8 cellular contexts compared by ENCODE assay signal in the genomic region with DNA sequence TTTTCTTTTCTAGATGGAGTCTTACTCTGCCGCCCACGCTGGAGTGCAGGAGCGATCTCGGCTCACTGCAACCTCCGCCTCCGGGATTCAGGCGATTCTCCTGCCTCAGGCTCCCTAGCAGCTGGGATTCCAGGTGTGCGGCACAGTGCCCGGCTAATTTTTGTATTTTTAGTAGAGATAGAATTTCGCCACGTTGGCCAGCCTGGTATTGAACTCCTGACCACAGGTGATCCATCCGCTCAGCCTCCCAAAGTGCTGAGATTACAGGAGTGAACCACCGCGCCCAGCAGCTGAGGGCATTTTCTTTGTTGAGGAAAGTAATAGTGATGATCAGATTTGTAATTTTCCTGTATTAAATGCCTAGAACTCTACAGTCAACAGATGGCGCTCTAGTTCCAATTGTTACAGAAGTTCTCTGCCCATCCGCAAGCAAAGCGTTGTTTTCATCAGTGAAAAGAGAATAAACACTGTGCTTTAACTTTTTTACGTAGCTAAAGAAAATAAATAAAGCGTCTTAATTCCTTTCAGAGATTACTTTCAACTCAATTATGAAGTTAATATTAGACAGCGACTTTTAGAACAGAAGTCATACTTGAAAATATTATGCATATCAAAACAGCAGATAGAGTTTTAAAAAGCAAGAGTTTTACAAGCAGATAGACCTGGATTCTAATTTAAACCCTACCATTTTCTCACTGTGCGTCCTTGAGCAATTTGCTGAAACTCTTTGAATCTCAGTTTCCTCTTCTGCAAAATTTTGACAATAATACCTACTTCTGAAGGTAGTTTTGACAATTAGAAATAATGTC.
A peak's percentile ranks its signal among the peaks of the same experiment; 100 is the strongest.
DNase-seq lines count a peak whose midpoint lies in the region; ATAC-seq, FAIRE-seq and TF ChIP-seq lines count a peak whose summit lies in the region.

No MANE protein-coding gene starts in this region.

- peak; percentile 81 for FAIRE-seq in A204.1 (lab: Jason Lieb, UNC)

- ATAC-seq in HG03442 (IDR thresholded peaks at IDR 0.05; ENCODE audit: unreplicated experiment), result peak; percentile 37
- no peak for ATAC-seq in HG03342 (IDR thresholded peaks at IDR 0.05; ENCODE audit: unreplicated experiment)

- H3K27me3 Mint-ChIP-seq in osteocyte (ENCODE audit: unreplicated experiment), result peaks cover 21% of the 10 kb centered on the region

- H3K36me3 Mint-ChIP-seq in osteocyte (ENCODE audit: unreplicated experiment), result no peaks in the 10 kb centered on the region

- H3K4me3 ChIP-seq in GM06990 (replicated peaks; ENCODE audit: low read depth, low read length), result no peak overlapping the region

- no peaks in the 10 kb centered on the region for H3K36me3 ChIP-seq in GM06990 (ENCODE audit: control insufficient read depth, insufficient read depth, low read length)

- no peaks in the 10 kb centered on the region for H3K27me3 ChIP-seq in GM06990 (replicated peaks; ENCODE audit: control insufficient read depth, insufficient read depth, low read length)

- peak overlapping the region; percentile 65 for H3K4me3 Mint-ChIP-seq in osteocyte (ENCODE audit: unreplicated experiment)

- no peak for DNase-seq in GM06990 (ENCODE audit: extremely low read depth, insufficient read length)
- DNase-seq in NCI-H524 (lab: John Stamatoyannopoulos, UW), result peak; percentile 40 to 67
- peak; percentile 54 for DNase-seq in activated CD8-positive, alpha-beta memory T cell treated with anti-CD3 and anti-CD28 coated beads, Interleukin-2, amount 50 U/mL, for 48 hours
- DNase-seq in glomerular endothelial cell (ENCODE audit: extremely low read depth, low read depth, low spot score), result peak; percentile 80
- DNase-seq in osteocyte (ENCODE audit: extremely low spot score, unreplicated experiment), result no peak

- H3K9me3 Mint-ChIP-seq in osteocyte (ENCODE audit: unreplicated experiment), result no peaks in the 10 kb centered on the region

- H3K27ac Mint-ChIP-seq in osteocyte (ENCODE audit: unreplicated experiment), result no peak overlapping the region

- H3K4me1 Mint-ChIP-seq in osteocyte (ENCODE audit: unreplicated experiment), result peaks cover 9% of the 10 kb centered on the region

- TF ChIP-seq CTCF in GM06990 (IDR thresholded peaks at IDR 0.05; ENCODE audit: insufficient read depth, low read length, poor library complexity, severe bottlenecking), result peak; percentile 69
- peak; percentile 86 for TF ChIP-seq CTCF in osteocyte (IDR thresholded peaks at IDR 0.05)

Comparison
In these comparisons a context has a peak if more than half of its experiments do, and no peak if none do; other contexts are left out.
1. DNase-seq: peak in NCI-H524 (2 of 2), activated CD8-positive, alpha-beta memory T cell treated with anti-CD3 and anti-CD28 coated beads, Interleukin-2, amount 50 U/mL, for 48 hours (single experiment) and glomerular endothelial cell (single experiment); none in GM06990 (single experiment) and osteocyte (single experiment).